ENCODE assay signal across 16 cellular contexts in the genomic region with DNA sequence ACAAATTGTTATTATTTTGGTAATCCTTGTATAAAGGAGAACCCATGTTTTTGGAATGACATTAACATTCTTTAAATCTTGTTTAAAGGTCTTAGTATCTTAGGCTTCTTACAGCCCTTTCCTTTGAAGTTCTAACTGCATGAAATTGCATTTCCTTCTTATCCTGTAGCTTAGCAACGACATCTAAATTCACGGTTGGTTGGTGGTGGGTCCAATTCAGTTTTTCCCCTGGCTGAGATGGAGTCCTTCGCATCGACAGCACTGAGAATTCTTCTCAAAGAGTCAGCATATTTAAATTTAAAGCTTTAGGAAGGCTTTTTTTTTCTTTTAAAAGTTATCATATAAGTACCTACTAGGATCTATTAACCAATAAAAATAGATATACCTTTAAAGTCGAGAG.
DNase-seq lines count a peak whose midpoint lies in the region; TF ChIP-seq lines count a peak whose summit lies in the region.
"Had no signal": no experiment of that assay in that cellular context is flagged by ENCODE, and none has a peak within 500 bp of the region (broad histone marks: within the 10 kb centered on the region; RNA-seq: fewer than 3 reads in every experiment).

No MANE protein-coding gene starts in this region.

- intact Hi-C loops in ascending aorta (cut with DNase I) = no loop called here
- intact Hi-C loops in breast epithelium (cut with DNase I; ENCODE audit: low total_unique reads) = no loop called here

- no peak overlapping the region for H3K27ac Mint-ChIP-seq in activated CD4-positive, alpha-beta T cell treated with anti-CD3 and anti-CD28 coated beads, Interleukin-2, amount 10 ng/mL, durations not matched to agents 7 days and 5 days
- H3K27ac Mint-ChIP-seq: CD4-positive, CD25-positive, alpha-beta regulatory T cell; GM23338 had no signal

- H3K4me2 ChIP-seq in BLaER1 treated with 17β-estradiol and CSF1 and Interleukin-3, amounts not matched to agents 10 nM and 100 nM = peak overlapping the region in 8 of 11 experiments; percentile 22 to 49 (median 36); a peak in 15 of 22 replicates
- H3K4me2 ChIP-seq in osteoblast (ENCODE audit: insufficient read depth, low read length) = no peak overlapping the region
- H3K4me2 ChIP-seq: A549, GM23338 had no signal

- H3K27me3 ChIP-seq in BLaER1 treated with 17β-estradiol and CSF1 and Interleukin-3, amounts not matched to agents 10 nM and 100 nM = no peaks in the 10 kb centered on the region
- peaks cover 12% of the 10 kb centered on the region for H3K27me3 ChIP-seq in osteoblast (ENCODE audit: insufficient read depth, low read length)
- no peaks in the 10 kb centered on the region for H3K27me3 ChIP-seq in ascending aorta
- peaks cover 0 to 15% of the 10 kb centered on the region in 2 donors for H3K27me3 ChIP-seq in breast epithelium

- no peak overlapping the region for H2AFZ ChIP-seq in osteoblast (ENCODE audit: low read length)
- H2AFZ ChIP-seq: GM23338 had no signal

- CTCF ChIA-PET in activated CD4-positive, alpha-beta T cell treated with anti-CD3 and anti-CD28 coated beads, Interleukin-2, amount 10 ng/mL, durations not matched to agents 7 days and 5 days (lab: Charles Lee) = interaction anchor here (1.4 to 1.7 kb wide), 2 partner anchors 10 to 38 kb away, joined by 4 to 5 read pairs; no protein-coding TSS in a partner anchor

- no peak for TF ChIP-seq POLR2A in breast epithelium (IDR thresholded peaks at IDR 0.05)

- no peak for TF ChIP-seq CTCF in osteoblast (IDR thresholded peaks at IDR 0.05; ENCODE audit: extremely low read depth, low read depth, low read length)
- no peak for TF ChIP-seq CTCF in ascending aorta (IDR thresholded peaks at IDR 0.05)
- no peak for TF ChIP-seq CTCF in breast epithelium (IDR thresholded peaks at IDR 0.05)

- H3K27me3 Mint-ChIP-seq in activated CD4-positive, alpha-beta T cell treated with anti-CD3 and anti-CD28 coated beads, Interleukin-2, amount 10 ng/mL, durations not matched to agents 7 days and 5 days = peaks cover 21% of the 10 kb centered on the region

- H3K9me3 ChIP-seq in BLaER1 treated with 17β-estradiol and CSF1 and Interleukin-3, amounts not matched to agents 10 nM and 100 nM (replicated peaks in 1 of 11) = no peaks in the 10 kb centered on the region
- H3K9me3 ChIP-seq in osteoblast (ENCODE audit: low read depth, low read length) = no peaks in the 10 kb centered on the region
- no peaks in the 10 kb centered on the region for H3K9me3 ChIP-seq in ascending aorta
- no peaks in the 10 kb centered on the region for H3K9me3 ChIP-seq in breast epithelium
- H3K9me3 ChIP-seq: A549 had no signal

- H3K4me3 Mint-ChIP-seq in activated CD4-positive, alpha-beta T cell treated with anti-CD3 and anti-CD28 coated beads, Interleukin-2, amount 10 ng/mL, durations not matched to agents 7 days and 5 days = no peak overlapping the region
- H3K4me3 Mint-ChIP-seq: CD4-positive, CD25-positive, alpha-beta regulatory T cell; GM23338 had no signal

- peaks cover 0 to 5% (median 0%) of the 10 kb centered on the region in 11 experiments; a peak in 1 of 22 replicates for H4K20me1 ChIP-seq in BLaER1 treated with 17β-estradiol and CSF1 and Interleukin-3, amounts not matched to agents 10 nM and 100 nM
- no peaks in the 10 kb centered on the region for H4K20me1 ChIP-seq in osteoblast (ENCODE audit: insufficient read depth, low read length)

- POLR2A ChIA-PET in activated CD4-positive, alpha-beta T cell treated with anti-CD3 and anti-CD28 coated beads, Interleukin-2, amount 10 ng/mL, durations not matched to agents 7 days and 5 days (lab: Charles Lee) = no interaction called here

- peaks cover 0 to 26% (median 20%) of the 10 kb centered on the region in 10 experiments; a peak in 17 of 20 replicates for H3K4me1 ChIP-seq in BLaER1 treated with 17β-estradiol and CSF1 and Interleukin-3, amounts not matched to agents 10 nM and 100 nM
- H3K4me1 ChIP-seq in osteoblast (ENCODE audit: insufficient read depth, low read length) (no peaks in the 10 kb centered on the region), ascending aorta (no peaks in the 10 kb centered on the region), breast epithelium (no peaks in the 10 kb centered on the region)
- H3K4me1 ChIP-seq: A549 had no signal

- no peak overlapping the region for H3K27ac ChIP-seq in BLaER1 treated with 17β-estradiol and CSF1 and Interleukin-3, amounts not matched to agents 10 nM and 100 nM
- H3K27ac ChIP-seq in angular gyrus (ENCODE audit: low read depth, low read length) (peak overlapping the region; percentile 5), osteoblast (ENCODE audit: low read depth, low read length) (no peak overlapping the region), ascending aorta (no peak overlapping the region), breast epithelium (no peak overlapping the region)
- H3K27ac ChIP-seq: A549 had no signal

- H3K4me1 Mint-ChIP-seq in activated CD4-positive, alpha-beta T cell treated with anti-CD3 and anti-CD28 coated beads, Interleukin-2, amount 10 ng/mL, durations not matched to agents 7 days and 5 days = no peaks in the 10 kb centered on the region
- H3K4me1 Mint-ChIP-seq: CD4-positive, CD25-positive, alpha-beta regulatory T cell had no signal

- H3K4me3 ChIP-seq in BLaER1 treated with 17β-estradiol and CSF1 and Interleukin-3, amounts not matched to agents 10 nM and 100 nM = no peak overlapping the region
- H3K4me3 ChIP-seq in osteoblast (ENCODE audit: insufficient read depth, low read length) (no peak overlapping the region), ascending aorta (no peak overlapping the region), breast epithelium (no peak overlapping the region)
- H3K4me3 ChIP-seq: A549, GM12878, GM23338 had no signal

- H3K36me3 Mint-ChIP-seq in activated CD4-positive, alpha-beta T cell treated with anti-CD3 and anti-CD28 coated beads, Interleukin-2, amount 10 ng/mL, durations not matched to agents 7 days and 5 days (ENCODE audit: low read depth) = no peaks in the 10 kb centered on the region
- H3K36me3 Mint-ChIP-seq: CD4-positive, CD25-positive, alpha-beta regulatory T cell had no signal

- DNase-seq in DMS79 treated with DMSO at 0.1 percent for 48 hours (lab: John Stamatoyannopoulos, UW) (peak; percentile 75), left kidney (ENCODE audit: low read depth, low spot score) (peak; percentile 50), osteoblast (ENCODE audit: insufficient read length, low spot score, missing footprints) (no peak), ascending aorta (ENCODE audit: low spot score in 2 of 2) (no peak), breast epithelium (ENCODE audit: low spot score in 2 of 2) (no peak)
- DNase-seq in activated CD4-positive, alpha-beta T cell treated with anti-CD3 and anti-CD28 coated beads, Interleukin-2, amount 10 ng/mL, durations not matched to agents 7 days and 5 days = no peak
- DNase-seq: Calu3; CD4-positive, CD25-positive, alpha-beta regulatory T cell; H7; IMR-90; KG1 had no signal

- no peaks in the 10 kb centered on the region for H3K79me2 ChIP-seq in osteoblast (ENCODE audit: insufficient read depth, low read length)

- H3K9me3 Mint-ChIP-seq in activated CD4-positive, alpha-beta T cell treated with anti-CD3 and anti-CD28 coated beads, Interleukin-2, amount 10 ng/mL, durations not matched to agents 7 days and 5 days = no peaks in the 10 kb centered on the region
- H3K9me3 Mint-ChIP-seq: CD4-positive, CD25-positive, alpha-beta regulatory T cell; GM23338 had no signal

- no peaks in the 10 kb centered on the region for H3K36me3 ChIP-seq in BLaER1 treated with 17β-estradiol and CSF1 and Interleukin-3, amounts not matched to agents 10 nM and 100 nM
- H3K36me3 ChIP-seq in osteoblast (ENCODE audit: insufficient read depth, low read length) = no peaks in the 10 kb centered on the region
- no peaks in the 10 kb centered on the region for H3K36me3 ChIP-seq in ascending aorta
- no peaks in the 10 kb centered on the region for H3K36me3 ChIP-seq in breast epithelium

- no peak overlapping the region for H3K9ac ChIP-seq in BLaER1 treated with 17β-estradiol and CSF1 and Interleukin-3, amounts not matched to agents 10 nM and 100 nM

Comparison
In these comparisons a context has a peak if more than half of its experiments do, and no peak if none do; other contexts are left out.
1. DNase-seq: peak in DMS79 treated with DMSO at 0.1 percent for 48 hours (single experiment) and left kidney (single experiment); none in osteoblast (single experiment), ascending aorta (0 of 2), activated CD4-positive, alpha-beta T cell treated with anti-CD3 and anti-CD28 coated beads, Interleukin-2, amount 10 ng/mL, durations not matched to agents 7 days and 5 days (single experiment) and breast epithelium (0 of 2).